In genomic region chr10:101493249-101493648, GRCh38 we compare ENCODE assay signal across 20 cellular contexts.
"Had no signal": no experiment of that assay in that cellular context is flagged by ENCODE, and none has a peak within 500 bp of the region (broad histone marks: within the 10 kb centered on the region; RNA-seq: fewer than 3 reads in every experiment).

No MANE protein-coding gene starts in this region.

- FAIRE-seq: K562, RCC 7860 had no signal

- H3K4me1 ChIP-seq: SJSA1 had no signal

- H3K4me3 ChIP-seq: K562, SJSA1 had no signal

- H3K4me2 ChIP-seq: SK-N-SH had no signal

- DNase-seq: MV-4-11, NCI-H1048, NCI-H1105, NCI-H1436 treated with DMSO at 0.1 percent for 48 hours, NCI-H1694, NCI-H187 treated with DMSO at 0.1 percent for 48 hours, NCI-H2029 treated with DMSO at 0.1 percent for 48 hours, NCI-H2227 treated with DMSO at 0.1 percent for 48 hours, NCI-H524, NCI-H526 treated with DMSO at 0.1 percent for 48 hours, NCI-H774, Right ventricle myocardium superior, RPMI8226, SIG-M5, SK-N-SH, SW 1271, T-cell had no signal

- ATAC-seq: K562, T-cell had no signal

- H3K27ac ChIP-seq: SJSA1 had no signal

- H3K27me3 ChIP-seq: SJSA1 had no signal

- H3K36me3 ChIP-seq: SJSA1 had no signal

- H3K9me3 ChIP-seq: SJSA1, SK-N-SH had no signal

- H3K9ac ChIP-seq: SK-N-SH had no signal
